ENCODE assay signal across 9 cellular contexts in genomic region chr11:34050967-34051348, GRCh38. TPM values are rescaled to one million over a fixed set of nuclear protein-coding genes. Genes with fewer than 3 reads are reported as not detected.
A peak's percentile ranks its signal among the peaks of the same experiment; 100 is the strongest.
DNase-seq lines count a peak whose midpoint lies in the region; ATAC-seq, FAIRE-seq and TF ChIP-seq lines count a peak whose summit lies in the region.
"Had no signal": no experiment of that assay in that cellular context is flagged by ENCODE, and none has a peak within 500 bp of the region (broad histone marks: within the 10 kb centered on the region; RNA-seq: fewer than 3 reads in every experiment).

No MANE protein-coding gene starts in this region.

- H3K27ac Mint-ChIP-seq in activated CD8-positive, alpha-beta memory T cell treated with anti-CD3 and anti-CD28 coated beads, Interleukin-2, amount 10 ng/mL, durations not matched to agents 7 days and 5 days, result peak overlapping the region; percentile 81
- peak overlapping the region; percentile 97 for H3K27ac Mint-ChIP-seq in neural progenitor cell

- no peak for DNase-seq in activated CD8-positive, alpha-beta memory T cell treated with anti-CD3 and anti-CD28 coated beads, Interleukin-2, amount 10 ng/mL, durations not matched to agents 7 days and 5 days
- no peak for DNase-seq in activated CD8-positive, alpha-beta memory T cell treated with anti-CD3 and anti-CD28 coated beads, Interleukin-2, amount 50 U/mL, for 48 hours
- DNase-seq in RCC 7860 (ENCODE audit: low spot score) (peak; percentile 19), neural progenitor cell (ENCODE audit: low spot score) (no peak), GOT3 (lab: John Stamatoyannopoulos, UW) (no peak), MV-4-11 (lab: John Stamatoyannopoulos, UW) (no peak)

- H3K36me3 ChIP-seq in esophagus (ENCODE audit: control insufficient read depth in 2 of 2, insufficient read depth in 2 of 2, low read length in 1 of 2) (peaks cover 0 to 2% of the 10 kb centered on the region in 2 donors), neural progenitor cell (peaks cover 7% of the 10 kb centered on the region)

- no peaks in the 10 kb centered on the region for H3K27me3 Mint-ChIP-seq in activated CD8-positive, alpha-beta memory T cell treated with anti-CD3 and anti-CD28 coated beads, Interleukin-2, amount 10 ng/mL, durations not matched to agents 7 days and 5 days
- H3K27me3 Mint-ChIP-seq in neural progenitor cell (ENCODE audit: insufficient read depth, low read depth), result peaks cover 5% of the 10 kb centered on the region

- H3K27ac ChIP-seq in esophagus (ENCODE audit: low read depth in 2 of 2, low read length in 1 of 2), result peak overlapping the region; percentile 98
- H3K27ac ChIP-seq in neural progenitor cell, result peak overlapping the region; percentile 100

- peak overlapping the region; percentile 72 for H2AFZ ChIP-seq in neural progenitor cell (replicated peaks)

- H3K4me1 Mint-ChIP-seq in activated CD8-positive, alpha-beta memory T cell treated with anti-CD3 and anti-CD28 coated beads, Interleukin-2, amount 10 ng/mL, durations not matched to agents 7 days and 5 days, result peaks cover 25% of the 10 kb centered on the region
- peaks cover 25% of the 10 kb centered on the region for H3K4me1 Mint-ChIP-seq in neural progenitor cell

- CTCF ChIA-PET in activated CD8-positive, alpha-beta memory T cell treated with anti-CD3 and anti-CD28 coated beads, Interleukin-2, amount 10 ng/mL, durations not matched to agents 7 days and 5 days (lab: Charles Lee), result interaction anchor here (0.8 to 2.8 kb wide), 7 partner anchors 11 to 123 kb away, joined by 3 to 14 read pairs (median 5); partner anchors contain the start of gene NAT10

- peaks cover 23% of the 10 kb centered on the region for H4K20me1 ChIP-seq in neural progenitor cell (ENCODE audit: low read depth)

- peak overlapping the region; percentile 78 to 84 for H3K4me3 ChIP-seq in esophagus (ENCODE audit: low read depth in 1 of 2, low read length in 2 of 2)
- H3K4me3 ChIP-seq in neural progenitor cell, result peak overlapping the region; percentile 100

- H3K36me3 Mint-ChIP-seq in activated CD8-positive, alpha-beta memory T cell treated with anti-CD3 and anti-CD28 coated beads, Interleukin-2, amount 10 ng/mL, durations not matched to agents 7 days and 5 days, result peaks cover 20% of the 10 kb centered on the region
- H3K36me3 Mint-ChIP-seq in neural progenitor cell, result peaks cover 17% of the 10 kb centered on the region

- peak; percentile 0 for ATAC-seq in activated CD8-positive, alpha-beta memory T cell treated with anti-CD3 and anti-CD28 coated beads, Interleukin-2, amount 10 ng/mL, durations not matched to agents 7 days and 5 days
- no peak for ATAC-seq in HG02970 (IDR thresholded peaks at IDR 0.05; ENCODE audit: low FRiP score, unreplicated experiment)

- peak overlapping the region; percentile 87 for H3K4me2 ChIP-seq in neural progenitor cell

- no peak for TF ChIP-seq CTCF in neural progenitor cell (IDR thresholded peaks at IDR 0.05)

- no peaks in the 10 kb centered on the region for H3K9me3 Mint-ChIP-seq in activated CD8-positive, alpha-beta memory T cell treated with anti-CD3 and anti-CD28 coated beads, Interleukin-2, amount 10 ng/mL, durations not matched to agents 7 days and 5 days (ENCODE audit: low read depth)
- no peaks in the 10 kb centered on the region for H3K9me3 Mint-ChIP-seq in neural progenitor cell

- H3K79me2 ChIP-seq in neural progenitor cell (ENCODE audit: low read depth), result peaks cover 45% of the 10 kb centered on the region

- H3K4me3 Mint-ChIP-seq in activated CD8-positive, alpha-beta memory T cell treated with anti-CD3 and anti-CD28 coated beads, Interleukin-2, amount 10 ng/mL, durations not matched to agents 7 days and 5 days, result peak overlapping the region; percentile 98
- H3K4me3 Mint-ChIP-seq in neural progenitor cell, result peak overlapping the region; percentile 89

- H3K9me3 ChIP-seq in esophagus (ENCODE audit: control insufficient read depth in 2 of 2, insufficient read depth in 1 of 2, low read depth in 1 of 2, low read length in 1 of 2), result no peaks in the 10 kb centered on the region
- H3K9me3 ChIP-seq in neural progenitor cell (ENCODE audit: low read depth), result no peaks in the 10 kb centered on the region

- FAIRE-seq in RCC 7860 (lab: Jason Lieb, UNC), result no peak
- FAIRE-seq: endometrium had no signal

- peaks cover 30% of the 10 kb centered on the region for H3F3A ChIP-seq in neural progenitor cell (ENCODE audit: low read depth)

- H3K4me1 ChIP-seq in esophagus (ENCODE audit: control insufficient read depth in 2 of 2, insufficient read depth in 2 of 2, low read length in 1 of 2), result peaks cover 0 to 2% of the 10 kb centered on the region in 2 donors
- H3K4me1 ChIP-seq in neural progenitor cell, result peaks cover 19% of the 10 kb centered on the region

- WGBS in esophagus, 2 donors, result 1 to 2% methylated on average over 11 of the region's 11 CpGs

- H3K27me3 ChIP-seq in esophagus (ENCODE audit: control insufficient read depth in 1 of 2, insufficient read depth in 2 of 2, low read length in 2 of 2) (no peaks in the 10 kb centered on the region), neural progenitor cell (no peaks in the 10 kb centered on the region)

- H3K9ac ChIP-seq in neural progenitor cell, result peak overlapping the region; percentile 99

RNA-seq across cellular contexts. Expression of gene CAPRIN1, which starts 0.6 kb away (rescaled TPM):
- total RNA-seq in activated CD8-positive, alpha-beta memory T cell treated with anti-CD3 and anti-CD28 coated beads, Interleukin-2, amount 10 ng/mL, durations not matched to agents 7 days and 5 days, result 100 to 1,000 TPM; 227 to 267 TPM
- 10 to 100 TPM; 54.0 to 58.8 TPM for polyA plus RNA-seq in esophagus
- 275 and 498 TPM in 2 replicates for total RNA-seq in neural progenitor cell (ENCODE audit: low replicate concordance)

RNA-seq across cellular contexts. Expression of gene NAT10, which starts 54.5 kb away (rescaled TPM):
- 10 to 100 TPM; 63.8 to 93.9 TPM for total RNA-seq in activated CD8-positive, alpha-beta memory T cell treated with anti-CD3 and anti-CD28 coated beads, Interleukin-2, amount 10 ng/mL, durations not matched to agents 7 days and 5 days
- polyA plus RNA-seq in esophagus, result 10 to 100 TPM; 21.9 to 24.0 TPM
- total RNA-seq in neural progenitor cell (ENCODE audit: low replicate concordance), result 42.9 and 44.6 TPM in 2 replicates
